ENCODE assay signal across 28 cellular contexts in genomic region chr13:27470042-27470830, GRCh38.
"Had no signal": no experiment of that assay in that cellular context is flagged by ENCODE, and none has a peak within 500 bp of the region (broad histone marks: within the 10 kb centered on the region; RNA-seq: fewer than 3 reads in every experiment).

No MANE protein-coding gene starts in this region.

- H3K4me1 Mint-ChIP-seq: endodermal cell, naive B cell had no signal

- ATAC-seq: effector memory CD8-positive, alpha-beta T cell; esophagus mucosa; gastrocnemius medialis; heart right ventricle; left lung; left ventricle myocardium superior; lower lobe of right lung had no signal

- H3K36me3 Mint-ChIP-seq: immature natural killer cell, naive B cell had no signal

- H3K27me3 Mint-ChIP-seq: effector memory CD8-positive, alpha-beta T cell; naive B cell had no signal

- H3K36me3 ChIP-seq: colonic mucosa, esophagus squamous epithelium, gastrocnemius medialis, heart right ventricle, left lung, lower lobe of right lung had no signal

- DNase-seq: cerebellar nuclear complex; colonic mucosa; cortex of kidney; effector CD8-positive, alpha-beta T cell; effector memory CD8-positive, alpha-beta T cell; endodermal cell; erythroblast; esophagus squamous epithelium; foreskin fibroblast; foreskin melanocyte; gastrocnemius medialis; glutamatergic neuron; head of caudate nucleus; heart right ventricle; hypothalamus; immature natural killer cell; islet precursor cell; kidney; kidney glomerular epithelial cell; left lung; left ventricle myocardium superior; lower lobe of right lung; mesendoderm; midbrain; naive B cell had no signal

- H3K9me3 ChIP-seq: colonic mucosa, esophagus squamous epithelium, gastrocnemius medialis, heart right ventricle, left lung, lower lobe of right lung had no signal

- H3K9me3 Mint-ChIP-seq: dendritic cell treated with granulocyte-macrophage colony-stimulating factor and Interleukin-4, amounts not matched to agents 40 ng/mL and 50 ng/mL, for 4 days; effector memory CD8-positive, alpha-beta T cell; immature natural killer cell; naive B cell had no signal

- H3K4me1 ChIP-seq: colonic mucosa, esophagus squamous epithelium, gastrocnemius medialis, lower lobe of right lung had no signal

- H3K27ac ChIP-seq: colonic mucosa, epithelial cell of prostate, esophagus squamous epithelium, gastrocnemius medialis, heart right ventricle, left lung, lower lobe of right lung had no signal

- H3K27ac Mint-ChIP-seq: dendritic cell treated with granulocyte-macrophage colony-stimulating factor and Interleukin-4, amounts not matched to agents 40 ng/mL and 50 ng/mL, for 4 days; endodermal cell; immature natural killer cell; naive B cell had no signal

- H3K4me3 ChIP-seq: colonic mucosa, esophagus squamous epithelium, gastrocnemius medialis, heart right ventricle, left lung, lower lobe of right lung had no signal

- H3K27me3 ChIP-seq: colonic mucosa, esophagus squamous epithelium, gastrocnemius medialis, heart right ventricle, left lung had no signal

- H3K4me3 Mint-ChIP-seq: dendritic cell treated with granulocyte-macrophage colony-stimulating factor and Interleukin-4, amounts not matched to agents 40 ng/mL and 50 ng/mL, for 4 days; effector memory CD8-positive, alpha-beta T cell; endodermal cell; immature natural killer cell; naive B cell had no signal
